6 cellular contexts compared by ENCODE assay signal in genomic region chr1:1068374-1069060, GRCh38. TPM values are rescaled to one million over a fixed set of nuclear protein-coding genes. Genes with fewer than 3 reads are reported as not detected.
DNase-seq lines count a peak whose midpoint lies in the region; ATAC-seq and TF ChIP-seq lines count a peak whose summit lies in the region.

No MANE protein-coding gene starts in this region.

- TF ChIP-seq CTCF in nephron (IDR thresholded peaks at IDR 0.05; ENCODE audit: unreplicated experiment in 3 of 3) = no peak

- no peaks in the 10 kb centered on the region for H3K36me3 ChIP-seq in CD4-positive, alpha-beta memory T cell (ENCODE audit: insufficient read depth, low read length)

- peak; percentile 51 to 78 (median 66) for DNase-seq in CD4-positive, alpha-beta memory T cell
- DNase-seq in NAMALWA (ENCODE audit: low spot score) (peak; percentile 88), retina (no peak)
- DNase-seq in activated naive CD8-positive, alpha-beta T cell treated with anti-CD3 and anti-CD28 coated beads, Interleukin-2, amount 50 U/mL, for 24 hours = no peak

- H3K27ac Mint-ChIP-seq in CD4-positive, alpha-beta memory T cell = peak overlapping the region in 4 of 7 donors; percentile 19 to 70 (median 49)
- no peak overlapping the region for H3K27ac Mint-ChIP-seq in activated naive CD8-positive, alpha-beta T cell treated with anti-CD3 and anti-CD28 coated beads, Interleukin-2, amount 50 U/mL, for 24 hours
- peak overlapping the region in 1 of 3 experiments; percentile 40 for H3K27ac Mint-ChIP-seq in nephron

- no peak for ATAC-seq in activated naive CD8-positive, alpha-beta T cell treated with anti-CD3 and anti-CD28 coated beads, Interleukin-2, amount 50 U/mL, for 24 hours
- no peak for ATAC-seq in HG03442 (IDR thresholded peaks at IDR 0.05; ENCODE audit: unreplicated experiment)

- peaks cover 2 to 9% of the 10 kb centered on the region in 2 donors for H3K27me3 Mint-ChIP-seq in CD4-positive, alpha-beta memory T cell
- H3K27me3 Mint-ChIP-seq in activated naive CD8-positive, alpha-beta T cell treated with anti-CD3 and anti-CD28 coated beads, Interleukin-2, amount 50 U/mL, for 24 hours = peaks cover 2% of the 10 kb centered on the region
- peaks cover 35% of the 10 kb centered on the region for H3K27me3 Mint-ChIP-seq in nephron (ENCODE audit: low read depth)

- H3K36me3 Mint-ChIP-seq in CD4-positive, alpha-beta memory T cell = no peaks in the 10 kb centered on the region
- no peaks in the 10 kb centered on the region for H3K36me3 Mint-ChIP-seq in activated naive CD8-positive, alpha-beta T cell treated with anti-CD3 and anti-CD28 coated beads, Interleukin-2, amount 50 U/mL, for 24 hours (ENCODE audit: low read depth)
- H3K36me3 Mint-ChIP-seq in nephron (ENCODE audit: low read depth) = no peaks in the 10 kb centered on the region

- H3K4me1 ChIP-seq in CD4-positive, alpha-beta memory T cell (ENCODE audit: insufficient read depth, low read length) = peaks cover 19% of the 10 kb centered on the region

- CTCF ChIA-PET in CD4-positive, alpha-beta memory T cell (lab: Charles Lee; ENCODE audit: partially characterized antibody) = interaction anchor here (1.0 kb wide), 1 partner anchor 66 kb away, joined by 3 read pairs; no protein-coding TSS in a partner anchor

- H3K4me1 Mint-ChIP-seq in CD4-positive, alpha-beta memory T cell = peaks cover 0 to 11% (median 3%) of the 10 kb centered on the region in 4 donors
- peaks cover 19% of the 10 kb centered on the region for H3K4me1 Mint-ChIP-seq in activated naive CD8-positive, alpha-beta T cell treated with anti-CD3 and anti-CD28 coated beads, Interleukin-2, amount 50 U/mL, for 24 hours
- peaks cover 6% of the 10 kb centered on the region for H3K4me1 Mint-ChIP-seq in nephron

- intact Hi-C loops in CD4-positive, alpha-beta memory T cell (cut with micrococcal nuclease) = loop anchor here (1.0 kb wide), 3 partner anchors 9 to 239 kb away; partner anchors contain the start of genes ACAP3 and C1orf159

- H3K27ac ChIP-seq in CD4-positive, alpha-beta memory T cell (ENCODE audit: low read depth, low read length) = peak overlapping the region; percentile 51

- H3K27me3 ChIP-seq in CD4-positive, alpha-beta memory T cell (ENCODE audit: insufficient read depth, low read length) = no peaks in the 10 kb centered on the region

- H3K9me3 Mint-ChIP-seq in CD4-positive, alpha-beta memory T cell = peaks cover 0 to 2% (median 0%) of the 10 kb centered on the region in 8 donors
- no peaks in the 10 kb centered on the region for H3K9me3 Mint-ChIP-seq in activated naive CD8-positive, alpha-beta T cell treated with anti-CD3 and anti-CD28 coated beads, Interleukin-2, amount 50 U/mL, for 24 hours
- no peaks in the 10 kb centered on the region for H3K9me3 Mint-ChIP-seq in nephron

- peak overlapping the region; percentile 43 to 81 (median 72) for H3K4me3 Mint-ChIP-seq in CD4-positive, alpha-beta memory T cell
- peak overlapping the region; percentile 70 for H3K4me3 Mint-ChIP-seq in activated naive CD8-positive, alpha-beta T cell treated with anti-CD3 and anti-CD28 coated beads, Interleukin-2, amount 50 U/mL, for 24 hours
- peak overlapping the region; percentile 63 to 76 (median 75) for H3K4me3 Mint-ChIP-seq in nephron

- H3K4me3 ChIP-seq in CD4-positive, alpha-beta memory T cell (ENCODE audit: low read length in 2 of 2) = peak overlapping the region in 1 of 2 donors; percentile 70

- no peaks in the 10 kb centered on the region for H3K9me3 ChIP-seq in CD4-positive, alpha-beta memory T cell (ENCODE audit: control insufficient read depth in 1 of 2, low read length in 2 of 2)

- POLR2A ChIA-PET in CD4-positive, alpha-beta memory T cell (lab: Charles Lee; ENCODE audit: partially characterized antibody) = interaction anchor here (0.7 to 1.5 kb wide), 5 partner anchors 28 to 109 kb away, joined by 3 to 9 read pairs (median 3); partner anchors contain the start of genes ISG15, NOC2L and PLEKHN1

RNA-seq across cellular contexts. Expression of gene RNF223, which starts 5.6 kb away (rescaled TPM):
- total RNA-seq in CD4-positive, alpha-beta memory T cell = not detected
- not detected for polyA plus RNA-seq in CD4-positive, alpha-beta memory T cell

RNA-seq across cellular contexts. Expression of gene C1orf159, which starts 47.4 kb away (rescaled TPM):
- 10 to 100 TPM; 15.0 to 15.1 TPM for total RNA-seq in CD4-positive, alpha-beta memory T cell
- polyA plus RNA-seq in CD4-positive, alpha-beta memory T cell = 1 to 10 TPM; 3.8 to 7.9 TPM

RNA-seq across cellular contexts. Expression of gene AGRN, which starts 48.6 kb away (rescaled TPM):
- total RNA-seq in CD4-positive, alpha-beta memory T cell = 1 to 10 TPM; 1.2 to 1.4 TPM
- polyA plus RNA-seq in CD4-positive, alpha-beta memory T cell = not detected

RNA-seq across cellular contexts. Expression of gene ISG15, which starts 55.2 kb away (rescaled TPM):
- 10 to 100 TPM; 31.6 to 33.2 TPM for total RNA-seq in CD4-positive, alpha-beta memory T cell
- polyA plus RNA-seq in CD4-positive, alpha-beta memory T cell = 100 to 1,000 TPM; 212 to 309 TPM

Comparison
In these comparisons a context has a peak if more than half of its experiments do, and no peak if none do; other contexts are left out.
1. DNase-seq: peak in CD4-positive, alpha-beta memory T cell (5 of 5) and NAMALWA (single experiment); none in activated naive CD8-positive, alpha-beta T cell treated with anti-CD3 and anti-CD28 coated beads, Interleukin-2, amount 50 U/mL, for 24 hours (single experiment) and retina (single experiment).
2. Peak in every context shown above with its lines, with median percentiles within 50 percentile points of each other: H3K4me3 Mint-ChIP-seq.